Comparison of ENCODE assay signal across 9 cellular contexts in genomic region chr1:162070094-162070748, GRCh38. TPM values are rescaled to one million over a fixed set of nuclear protein-coding genes. Genes with fewer than 3 reads are reported as not detected.
A peak's percentile ranks its signal among the peaks of the same experiment; 100 is the strongest.
DNase-seq lines count a peak whose midpoint lies in the region; ATAC-seq, FAIRE-seq and TF ChIP-seq lines count a peak whose summit lies in the region.
"Had no signal": no experiment of that assay in that cellular context is flagged by ENCODE, and none has a peak within 500 bp of the region (broad histone marks: within the 10 kb centered on the region; RNA-seq: fewer than 3 reads in every experiment).

No MANE protein-coding gene starts in this region.

- no peaks in the 10 kb centered on the region for H3K36me3 ChIP-seq in OCI-LY3 (replicated peaks; ENCODE audit: low read depth, low read length)

- H4K20me1 ChIP-seq in OCI-LY3 (ENCODE audit: insufficient read depth, low read length): no peaks in the 10 kb centered on the region

- H3K27ac ChIP-seq in OCI-LY3 (ENCODE audit: low read length): no peak overlapping the region

- no peaks in the 10 kb centered on the region for H3K9me3 ChIP-seq in OCI-LY3 (ENCODE audit: insufficient read depth, low read length)

- FAIRE-seq in frontal cortex (lab: Jason Lieb, UNC): no peak
- FAIRE-seq: colon had no signal

- peak overlapping the region in 2 of 6 donors; percentile 29 to 91 for H3K27ac Mint-ChIP-seq in naive B cell

- no peaks in the 10 kb centered on the region for H3K4me1 ChIP-seq in OCI-LY3 (ENCODE audit: low read length)

- H3K4me3 Mint-ChIP-seq in naive B cell: peak overlapping the region; percentile 78 to 93 (median 86)

- H3K27me3 Mint-ChIP-seq in naive B cell: peaks cover 53 to 67% (median 65%) of the 10 kb centered on the region in 3 donors

- no peak overlapping the region for H2AFZ ChIP-seq in OCI-LY3 (ENCODE audit: low read depth, low read length)

- peaks cover 0 to 2% (median 0%) of the 10 kb centered on the region in 7 donors for H3K9me3 Mint-ChIP-seq in naive B cell

- no peak for TF ChIP-seq CTCF in OCI-LY3 (IDR thresholded peaks at IDR 0.05; ENCODE audit: low read depth, low read length)

- peak overlapping the region; percentile 78 for H3K4me3 ChIP-seq in OCI-LY3 (ENCODE audit: low read length)

- H3K9ac ChIP-seq in OCI-LY3 (ENCODE audit: low read length): no peak overlapping the region

- H3K27me3 ChIP-seq in OCI-LY3 (ENCODE audit: low read depth, low read length): peaks cover 72% of the 10 kb centered on the region

- no peaks in the 10 kb centered on the region for H3K79me2 ChIP-seq in OCI-LY3 (ENCODE audit: low read length)

- peak; percentile 65 for DNase-seq in activated effector memory CD4-positive, alpha-beta T cell treated with anti-CD3 and anti-CD28 coated beads, Interleukin-2, amount 50 U/mL, for 16 hours
- no peak for DNase-seq in activated effector memory CD4-positive, alpha-beta T cell treated with Interleukin-2 at 50 U/mL for 16 hours
- DNase-seq in dermis blood vessel endothelial cell (peak; percentile 13), naive B cell (peak; percentile 0), frontal cortex (ENCODE audit: low spot score in 2 of 2) (no peak), SIG-M5 (lab: John Stamatoyannopoulos, UW) (no peak)

- no peaks in the 10 kb centered on the region for H3K36me3 Mint-ChIP-seq in naive B cell

- H3K4me2 ChIP-seq in OCI-LY3 (ENCODE audit: low read length): peak overlapping the region; percentile 88

- H3K4me1 Mint-ChIP-seq in naive B cell: peaks cover 6 to 13% (median 12%) of the 10 kb centered on the region in 3 donors

- ATAC-seq in naive B cell (ENCODE audit: low read depth in 2 of 2): peak in 1 of 2 donors; percentile 10
- no peak for ATAC-seq in GM21367 (IDR thresholded peaks at IDR 0.05; ENCODE audit: unreplicated experiment)

RNA-seq across cellular contexts. Expression of gene NOS1AP, which starts 0.7 kb away (rescaled TPM):
- total RNA-seq in dermis blood vessel endothelial cell (0.34 and 0.70 TPM in 2 replicates), frontal cortex (4.9 TPM)
- polyA plus RNA-seq in naive B cell (ENCODE audit: low read depth in 6 of 6): not detected

RNA-seq across cellular contexts. Expression of gene OLFML2B, which starts 46.6 kb away (rescaled TPM):
- total RNA-seq in dermis blood vessel endothelial cell: 0.14 and 0.17 TPM in 2 replicates
- polyA plus RNA-seq in naive B cell (ENCODE audit: low read depth in 6 of 6): not detected
- total RNA-seq in frontal cortex: 1.2 TPM

Comparison
In these comparisons a context has a peak if more than half of its experiments do, and no peak if none do; other contexts are left out.
1. DNase-seq: peak in activated effector memory CD4-positive, alpha-beta T cell treated with anti-CD3 and anti-CD28 coated beads, Interleukin-2, amount 50 U/mL, for 16 hours (single experiment), dermis blood vessel endothelial cell (single experiment) and naive B cell (single experiment); none in activated effector memory CD4-positive, alpha-beta T cell treated with Interleukin-2 at 50 U/mL for 16 hours (single experiment), frontal cortex (0 of 2) and SIG-M5 (single experiment).